In genomic region chr1:13871413-13871812, GRCh38 we compare ENCODE assay signal across 18 cellular contexts.
A peak's percentile ranks its signal among the peaks of the same experiment; 100 is the strongest.
DNase-seq lines count a peak whose midpoint lies in the region; ATAC-seq, FAIRE-seq and TF ChIP-seq lines count a peak whose summit lies in the region.
"Had no signal": no experiment of that assay in that cellular context is flagged by ENCODE, and none has a peak within 500 bp of the region (broad histone marks: within the 10 kb centered on the region; RNA-seq: fewer than 3 reads in every experiment).

No MANE protein-coding gene starts in this region.

- CTCF ChIA-PET in GM12878 (lab: Yijun Ruan, JAX): no interaction called here

- no TSS peak for BruUV-seq in GM12878 (replicated peaks; lab: Mats Ljungman, UMichigan)

- no peaks in the 10 kb centered on the region for H3K36me3 ChIP-seq in BLaER1 treated with 17β-estradiol and CSF1 and Interleukin-3, amounts not matched to agents 10 nM and 100 nM
- H3K36me3 ChIP-seq in GM12878 (ENCODE audit: control insufficient read depth in 2 of 2, insufficient read depth in 2 of 2, low read length in 1 of 2) (no peaks in the 10 kb centered on the region), heart right ventricle (no peaks in the 10 kb centered on the region)

- TF ChIP-seq POLR2A in GM12878 (IDR thresholded peaks at IDR 0.05; ENCODE audit: low read depth, low read length): no peak

- no peak overlapping the region for H3K9ac ChIP-seq in BLaER1 treated with 17β-estradiol and CSF1 and Interleukin-3, amounts not matched to agents 10 nM and 100 nM
- H3K9ac ChIP-seq in GM12878 (ENCODE audit: control insufficient read depth, insufficient read depth, low read length): no peak overlapping the region

- POLR2A ChIA-PET in GM12878 (lab: Charles Lee): no interaction called here

- peak overlapping the region in 6 of 11 experiments; percentile 44 to 70 (median 66); a peak in 10 of 22 replicates for H3K4me2 ChIP-seq in BLaER1 treated with 17β-estradiol and CSF1 and Interleukin-3, amounts not matched to agents 10 nM and 100 nM
- no peak overlapping the region for H3K4me2 ChIP-seq in GM12878 (ENCODE audit: control insufficient read depth, insufficient read depth)
- H3K4me2 ChIP-seq: GM23338 had no signal

- FAIRE-seq in GM12878 (lab: Jason Lieb, UNC): no peak
- FAIRE-seq: D721Med, GM12891, GM18507 had no signal

- WGBS in GM12878 (ENCODE audit: insufficient coverage, insufficient replicate concordance, low lambda C conversion rate, missing lambda C conversion rate): 21% methylated on average over 2 of the region's 2 CpGs
- WGBS in heart right ventricle, 2 donors: 82 to 90% methylated on average over 2 of the region's 2 CpGs

- SMC1A ChIA-PET in GM12878 (lab: Charles Lee; ENCODE audit: uncharacterized antibody, unreplicated experiment): no interaction called here

- H3K4me3 ChIP-seq in BLaER1 treated with 17β-estradiol and CSF1 and Interleukin-3, amounts not matched to agents 10 nM and 100 nM: no peak overlapping the region
- no peak overlapping the region for H3K4me3 ChIP-seq in GM12878
- H3K4me3 ChIP-seq in heart right ventricle: no peak overlapping the region
- H3K4me3 ChIP-seq: GM23338 had no signal

- RAD21 ChIA-PET in GM12878 (lab: Charles Lee; ENCODE audit: unreplicated experiment): no interaction called here

- H3K9me3 ChIP-seq in BLaER1 treated with 17β-estradiol and CSF1 and Interleukin-3, amounts not matched to agents 10 nM and 100 nM (replicated peaks in 1 of 11): peaks cover 0 to 38% (median 10%) of the 10 kb centered on the region in 11 experiments; a peak in 8 of 22 replicates
- H3K9me3 ChIP-seq in GM12878 (replicated peaks; ENCODE audit: control insufficient read depth, insufficient read depth, low read length) (no peaks in the 10 kb centered on the region; the same call in 2 of the 3 replicates), heart right ventricle (peaks cover 0 to 6% (median 0%) of the 10 kb centered on the region in 11 donors)

- TF ChIP-seq EP300 in GM12878 (IDR thresholded peaks at IDR 0.05; ENCODE audit: borderline replicate concordance in 1 of 2, control insufficient read depth in 1 of 2, low read depth in 2 of 2, low read length in 2 of 2): no peak

- in situ Hi-C loops in GM12878 (cut with MboI): no loop called here

- ATAC-seq in GM12878: no peak
- ATAC-seq in left colon: peak; percentile 67
- ATAC-seq in heart right ventricle: no peak
- ATAC-seq in HG03442 (IDR thresholded peaks at IDR 0.05; ENCODE audit: unreplicated experiment): no peak
- no peak for ATAC-seq in HG03159 (IDR thresholded peaks at IDR 0.05; ENCODE audit: unreplicated experiment)
- ATAC-seq: GM23338, HCT116 had no signal

- H3K79me2 ChIP-seq in GM12878 (ENCODE audit: control insufficient read depth, insufficient read depth, low read length): no peaks in the 10 kb centered on the region

- H4K20me1 ChIP-seq in BLaER1 treated with 17β-estradiol and CSF1 and Interleukin-3, amounts not matched to agents 10 nM and 100 nM: no peaks in the 10 kb centered on the region
- no peaks in the 10 kb centered on the region for H4K20me1 ChIP-seq in GM12878 (ENCODE audit: control insufficient read depth, insufficient read depth)

- no peak for TF ChIP-seq CTCF in GM12878 (IDR thresholded peaks at IDR 0.05 in 2 of 3, conservative IDR thresholded peaks at IDR 0.05 in 1 of 3; ENCODE audit: control insufficient read depth in 2 of 3, extremely low read depth in 1 of 3, insufficient read depth in 1 of 3, low read depth in 3 of 3, low read length in 3 of 3)
- no peak for TF ChIP-seq CTCF in heart right ventricle (IDR thresholded peaks at IDR 0.05)

- intact Hi-C loops in GM12878 (cut with micrococcal nuclease; ENCODE audit: unreplicated experiment) (no loop called here), left colon (cut with DNase I, micrococcal nuclease) (no loop called here), heart right ventricle (cut with DNase I) (no loop called here)

- DNase-seq in GM12878 (ENCODE audit: low read depth, low spot score) (no peak), left colon (no peak), heart right ventricle (no peak)
- DNase-seq: CD4-positive, alpha-beta T cell; CD8-positive, alpha-beta memory T cell; DMS 273 treated with DMSO at 0.1 percent for 48 hours; DMS79; EL; GDM1; H9 had no signal

- TF ChIP-seq RAD21 in GM12878 (IDR thresholded peaks at IDR 0.05; ENCODE audit: insufficient read depth, low read depth, low read length): no peak

- H3K27ac ChIP-seq in BLaER1 treated with 17β-estradiol and CSF1 and Interleukin-3, amounts not matched to agents 10 nM and 100 nM: no peak overlapping the region
- H3K27ac ChIP-seq in GM12878 (ENCODE audit: control insufficient read depth, insufficient read depth) (no peak overlapping the region), heart right ventricle (no peak overlapping the region)

- H3K27me3 ChIP-seq in BLaER1 treated with 17β-estradiol and CSF1 and Interleukin-3, amounts not matched to agents 10 nM and 100 nM: no peaks in the 10 kb centered on the region
- H3K27me3 ChIP-seq in GM12878 (replicated peaks in 1 of 2; ENCODE audit: control insufficient read depth in 2 of 2, insufficient read depth in 2 of 2, low read length in 1 of 2) (no peaks in the 10 kb centered on the region), heart right ventricle (peaks cover 0 to 6% (median 0%) of the 10 kb centered on the region in 7 donors)

- H3K4me1 ChIP-seq in BLaER1 treated with 17β-estradiol and CSF1 and Interleukin-3, amounts not matched to agents 10 nM and 100 nM: peaks cover 0 to 15% (median 8%) of the 10 kb centered on the region in 10 experiments; a peak in 14 of 20 replicates
- H3K4me1 ChIP-seq in GM12878 (ENCODE audit: control insufficient read depth, insufficient read depth, low read length) (no peaks in the 10 kb centered on the region), heart right ventricle (no peaks in the 10 kb centered on the region)

- H2AFZ ChIP-seq in GM12878 (ENCODE audit: control insufficient read depth, low read depth, low read length): no peak overlapping the region
- H2AFZ ChIP-seq: GM23338 had no signal

TF ChIP-seq in GM12878, 131 proteins besides CTCF, POLR2A, EP300 and RAD21:
- TF ChIP-seq E2F4 (IDR thresholded peaks at IDR 0.05; ENCODE audit: low read depth, low read length) (no peak), ASH2L (IDR thresholded peaks at IDR 0.05; ENCODE audit: borderline replicate concordance, low read depth) (no peak), ZBTB40 (IDR thresholded peaks at IDR 0.05; ENCODE audit: borderline replicate concordance) (peak; percentile 42; the same call in 1 of the 2 replicates)
TF ChIP-seq in GM12878: peak in this region for 1.
